Comparison of ENCODE assay signal across 10 cellular contexts in genomic region chr13:99320693-99321481, GRCh38. TPM values are rescaled to one million over a fixed set of nuclear protein-coding genes. Genes with fewer than 3 reads are reported as not detected.
DNase-seq lines count a peak whose midpoint lies in the region; ATAC-seq, FAIRE-seq and TF ChIP-seq lines count a peak whose summit lies in the region.
"Had no signal": no experiment of that assay in that cellular context is flagged by ENCODE, and none has a peak within 500 bp of the region (broad histone marks: within the 10 kb centered on the region; RNA-seq: fewer than 3 reads in every experiment).

No MANE protein-coding gene starts in this region.

- no peaks in the 10 kb centered on the region for H3K79me2 ChIP-seq in DOHH2 (ENCODE audit: control insufficient read depth, low read length)
- no peaks in the 10 kb centered on the region for H3K79me2 ChIP-seq in HepG2 (ENCODE audit: insufficient read depth, low read length)

- TF ChIP-seq EP300 in HepG2 (IDR thresholded peaks at IDR 0.05; ENCODE audit: low read depth in 2 of 2, low read length in 2 of 2) (no peak), HepG2 (CRISPR knock-in tag; IDR thresholded peaks at IDR 0.05; ENCODE audit: borderline replicate concordance) (no peak)

- TF ChIP-seq POLR2A in NB4 (IDR thresholded peaks at IDR 0.05; ENCODE audit: extremely low read depth, insufficient read length) = no peak
- TF ChIP-seq POLR2A in HepG2 (IDR thresholded peaks at IDR 0.05; ENCODE audit: insufficient read depth in 1 of 2, low read depth in 2 of 2, low read length in 2 of 2) = no peak

- H3K4me3 ChIP-seq in DOHH2 (ENCODE audit: low read length) (no peak overlapping the region), NB4 (ENCODE audit: low read depth, low read length) (no peak overlapping the region), HepG2 (replicated peaks in 1 of 3; ENCODE audit: insufficient read depth in 1 of 3, low read depth in 2 of 3, low read length in 3 of 3) (no peak overlapping the region)
- H3K4me3 ChIP-seq: lung had no signal

- no peak for TF ChIP-seq RAD21 in HepG2 (CRISPR knock-in tag; IDR thresholded peaks at IDR 0.05)

- no peak overlapping the region for H2AFZ ChIP-seq in HepG2 (ENCODE audit: low read length)

- H3K27me3 Mint-ChIP-seq in mesothelial cell of epicardium (ENCODE audit: low read depth) = no peaks in the 10 kb centered on the region

- H3K9ac ChIP-seq in HepG2 (ENCODE audit: insufficient read depth, low read depth, low read length) = no peak overlapping the region

- peak overlapping the region; percentile 38 for H3K4me2 ChIP-seq in DOHH2 (ENCODE audit: low read length)
- no peak overlapping the region for H3K4me2 ChIP-seq in HepG2 (ENCODE audit: low read depth, low read length)

- H3K9me3 ChIP-seq in DOHH2 (ENCODE audit: control insufficient read depth, insufficient read depth, low read length) = no peaks in the 10 kb centered on the region
- H3K9me3 ChIP-seq in HepG2 (ENCODE audit: low read length) = no peaks in the 10 kb centered on the region

- H3K36me3 ChIP-seq in DOHH2 (ENCODE audit: control insufficient read depth, low read length) (peaks cover 18% of the 10 kb centered on the region), HepG2 (replicated peaks in 1 of 2; ENCODE audit: control insufficient read depth in 1 of 2, insufficient read depth in 2 of 2, low read length in 2 of 2) (peaks cover 0 to 17% of the 10 kb centered on the region in 2 experiments; a peak in 4 of 5 replicates)

- no peak overlapping the region for H3K4me3 Mint-ChIP-seq in mesothelial cell of epicardium

- H3K9me3 Mint-ChIP-seq in mesothelial cell of epicardium = no peaks in the 10 kb centered on the region

- H3K27ac Mint-ChIP-seq in mesothelial cell of epicardium = peak overlapping the region; percentile 56

- POLR2A ChIA-PET in HepG2 (lab: Yijun Ruan, JAX) = no interaction called here

- H3K27me3 ChIP-seq in DOHH2 (ENCODE audit: control insufficient read depth, low read length) (no peaks in the 10 kb centered on the region), HepG2 (ENCODE audit: control insufficient read depth in 1 of 2, insufficient read depth in 2 of 2, low read length in 2 of 2) (no peaks in the 10 kb centered on the region)

- peaks cover 3% of the 10 kb centered on the region; the same call in 1 of the 2 replicates for H3F3A ChIP-seq in DOHH2 (ENCODE audit: control insufficient read depth, insufficient read depth)

- TF ChIP-seq CTCF in DOHH2 (IDR thresholded peaks at IDR 0.05; ENCODE audit: low read depth, low read length, poor library complexity, severe bottlenecking) (no peak), NB4 (IDR thresholded peaks at IDR 0.05; ENCODE audit: low read depth, low read length) (no peak), mesothelial cell of epicardium (IDR thresholded peaks at IDR 0.05; ENCODE audit: unreplicated experiment) (no peak), HepG2 (CRISPR knock-in tag; IDR thresholded peaks at IDR 0.05) (no peak)

- no TSS peak for BruUV-seq in HepG2 (replicated peaks; lab: Mats Ljungman, UMichigan)

- no peak overlapping the region for H3K27ac ChIP-seq in DOHH2 (ENCODE audit: low read depth, low read length)
- no peak overlapping the region for H3K27ac ChIP-seq in HepG2 (ENCODE audit: extremely low read length, insufficient read depth, low read length)

- intact Hi-C loops in left colon (cut with DNase I, micrococcal nuclease) (no loop called here), HepG2 (cut with micrococcal nuclease; ENCODE audit: unreplicated experiment) (no loop called here)

- CTCF ChIA-PET in HepG2 (lab: Yijun Ruan, JAX; ENCODE audit: low intra/inter-chr PET ratio, low total read pairs) = no interaction called here

- H3K4me1 Mint-ChIP-seq in mesothelial cell of epicardium = peaks cover 21% of the 10 kb centered on the region

- ATAC-seq in left colon (no peak), HG02642 (IDR thresholded peaks at IDR 0.05; ENCODE audit: poor library complexity, unreplicated experiment) (no peak), HepG2 (no peak)

- H3K4me1 ChIP-seq in DOHH2 (ENCODE audit: control insufficient read depth, low read length) (peaks cover 27% of the 10 kb centered on the region), HepG2 (ENCODE audit: insufficient read depth, low read length) (no peaks in the 10 kb centered on the region)

- no peak for FAIRE-seq in HepG2 (lab: Jason Lieb, UNC)
- FAIRE-seq: TTC549 had no signal

- 98% methylated on average over 5 of the region's 5 CpGs for WGBS in HepG2 (ENCODE audit: low lambda C conversion rate)

- no peaks in the 10 kb centered on the region; the same call in 1 of the 2 replicates for H4K20me1 ChIP-seq in DOHH2 (ENCODE audit: control insufficient read depth, insufficient read depth, low read depth, low read length)
- no peaks in the 10 kb centered on the region for H4K20me1 ChIP-seq in HepG2 (ENCODE audit: insufficient read depth, low read length)

- in situ Hi-C loops in HepG2 (cut with HindIII; ENCODE audit: extremely low pct_ligation_motif_present, low pct_unique_long_range_greater_than_20kb) = no loop called here

- H3K36me3 Mint-ChIP-seq in mesothelial cell of epicardium = peaks cover 22% of the 10 kb centered on the region

- H3K9me2 ChIP-seq in DOHH2 (replicated peaks; ENCODE audit: control insufficient read depth, low read length) = no peaks in the 10 kb centered on the region

- DNase-seq in NB4 (ENCODE audit: low read depth) (peak; percentile 73), brain pericyte (ENCODE audit: low read depth, low spot score) (peak; percentile 51), mesothelial cell of epicardium (ENCODE audit: low spot score in 2 of 2, unreplicated experiment in 2 of 2) (no peak), NCI-H2081 treated with DMSO at 0.1 percent for 48 hours (lab: John Stamatoyannopoulos, UW) (no peak), left colon (no peak), HepG2 (ENCODE audit: low spot score) (no peak)

TF ChIP-seq in HepG2, 621 proteins besides CTCF, POLR2A, EP300 and RAD21:
- no peak for TF ChIP-seq HNRNPL (IDR thresholded peaks at IDR 0.05; ENCODE audit: low read depth, low read length)

RNA-seq across cellular contexts. Expression of gene GPR183, which starts 13.7 kb away (rescaled TPM):
- total RNA-seq in mesothelial cell of epicardium (0.14 to 0.25 TPM (median 0.16 TPM) in 3 replicates), left colon (1 to 10 TPM; 2.5 to 6.4 TPM), HepG2 (2016; rRNA removed; fragmentation: Illumina TruSeq; extraction: Trizol) (not detected in 2 replicates)
- not detected in 2 replicates for total RNA-seq in HepG2 (2016; cell fraction: cytosol; rRNA removed; fragmentation: Illumina TruSeq; extraction: Trizol; ENCODE audit: low read depth)
- total RNA-seq in HepG2 (2016; cell fraction: insoluble cytoplasmic fraction; rRNA removed; fragmentation: Illumina TruSeq; extraction: Trizol) = not detected in 2 replicates
- total RNA-seq in HepG2 (2016; cell fraction: membrane; rRNA removed; fragmentation: Illumina TruSeq; extraction: Trizol) = not detected in 2 replicates
- not detected in 2 replicates for total RNA-seq in HepG2 (2016; cell fraction: nucleus; rRNA removed; fragmentation: Illumina TruSeq; extraction: Trizol)
- not detected in 2 replicates for polyA plus RNA-seq in HepG2 (2011; rRNA removed)
- not detected in 2 replicates for polyA plus RNA-seq in HepG2 (2011; cell fraction: cytosol; rRNA removed)
- polyA plus RNA-seq in HepG2 (2011; cell fraction: nucleus; rRNA removed) = not detected in 2 replicates
- 0.08 TPM in 1 of 2 replicates, not detected in the other for polyA plus RNA-seq in HepG2 (2012)
- not detected in 2 replicates for polyA plus RNA-seq in HepG2 (2016; cell fraction: cytosol; fragmentation: Illumina TruSeq; extraction: Trizol; ENCODE audit: low read depth)
- not detected in 2 replicates for polyA plus RNA-seq in HepG2 (2016; cell fraction: insoluble cytoplasmic fraction; fragmentation: Illumina TruSeq; extraction: Trizol; ENCODE audit: low read depth)
- not detected in 2 replicates for polyA plus RNA-seq in HepG2 (2016; cell fraction: membrane; fragmentation: Illumina TruSeq; extraction: Trizol; ENCODE audit: low read depth)
- polyA plus RNA-seq in HepG2 (2016; cell fraction: nucleus; fragmentation: Illumina TruSeq; extraction: Trizol; ENCODE audit: insufficient read depth, low read depth) = not detected in 2 replicates
- not detected in 2 replicates for polyA minus RNA-seq in HepG2 (2011; rRNA and poly(A)+ RNA removed; ENCODE audit: low replicate concordance)
- polyA minus RNA-seq in HepG2 (2011; cell fraction: cytosol; rRNA and poly(A)+ RNA removed) = not detected in 2 replicates
- 0.26 TPM in 1 of 2 replicates, not detected in the other for polyA minus RNA-seq in HepG2 (2011; cell fraction: nucleus; rRNA and poly(A)+ RNA removed)

Comparison
In these comparisons a context has a peak if more than half of its experiments do, and no peak if none do; other contexts are left out.
1. DNase-seq: peak in NB4 (single experiment) and brain pericyte (single experiment); none in mesothelial cell of epicardium (0 of 2), NCI-H2081 treated with DMSO at 0.1 percent for 48 hours (single experiment), left colon (0 of 2) and HepG2 (single experiment).